In genomic region chr9:122159026-122159924, GRCh38 we compare ENCODE assay signal across 8 cellular contexts. TPM values are rescaled to one million over a fixed set of nuclear protein-coding genes. Genes with fewer than 3 reads are reported as not detected.
DNase-seq lines count a peak whose midpoint lies in the region; ATAC-seq, FAIRE-seq and TF ChIP-seq lines count a peak whose summit lies in the region.

TSS of gene MORN5 (plus strand) at chr9:122159908. CDS start at chr9:122159973, 65 bp downstream.
TSS of gene NDUFA8 (minus strand) at chr9:122159779. CDS start at chr9:122159677, 102 bp downstream.

- H3K27me3 ChIP-seq in adrenal gland: no peaks in the 10 kb centered on the region
- H3K27me3 ChIP-seq in heart left ventricle: no peaks in the 10 kb centered on the region
- H3K27me3 ChIP-seq in trophoblast cell (ENCODE audit: insufficient read depth, low read length): no peaks in the 10 kb centered on the region
- H3K27me3 ChIP-seq in transverse colon: no peaks in the 10 kb centered on the region

- no peak within 1 kb of the TSS for H2BK12ac ChIP-seq in trophoblast cell (ENCODE audit: low read length)

- H3K27ac ChIP-seq in adrenal gland: peak within 1 kb of the TSS; percentile 22 to 85 (median 71)
- H3K27ac ChIP-seq in heart left ventricle: peak within 1 kb of the TSS; percentile 90 to 98 (median 96)
- H3K27ac ChIP-seq in trophoblast cell (ENCODE audit: low read depth, low read length): no peak within 1 kb of the TSS
- peak within 1 kb of the TSS; percentile 83 to 93 (median 90) for H3K27ac ChIP-seq in transverse colon

- ATAC-seq in HG02840 (IDR thresholded peaks at IDR 0.05; ENCODE audit: low FRiP score, unreplicated experiment): peak; percentile 91
- peak; percentile 96 to 99 (median 97) for ATAC-seq in heart left ventricle

- peak within 1 kb of the TSS; percentile 91 for H3K9ac ChIP-seq in trophoblast cell (ENCODE audit: low read length)

- TF ChIP-seq EP300 in transverse colon (IDR thresholded peaks at IDR 0.05; ENCODE audit: low read depth): no peak

- peak within 1 kb of the TSS; percentile 95 for H3K14ac ChIP-seq in trophoblast cell (ENCODE audit: low read length)

- peak within 1 kb of the TSS; percentile 97 for H2AFZ ChIP-seq in trophoblast cell (ENCODE audit: insufficient read depth, low read length, poor library complexity)

- H4K91ac ChIP-seq in trophoblast cell (ENCODE audit: low read depth, low read length): peak within 1 kb of the TSS; percentile 91

- peaks cover 4% of the 10 kb centered on the region for H3K79me1 ChIP-seq in trophoblast cell (ENCODE audit: low read length)

- H4K12ac ChIP-seq in trophoblast cell (ENCODE audit: low read depth, low read length): peak within 1 kb of the TSS; percentile 99

- TF ChIP-seq POLR2A in GM12892 (IDR thresholded peaks at IDR 0.05; ENCODE audit: low read depth, low read length) (peak; percentile 70), adrenal gland (IDR thresholded peaks at IDR 0.05) (peak; percentile 51 to 83), heart left ventricle (IDR thresholded peaks at IDR 0.05) (peak; percentile 93 to 94), transverse colon (IDR thresholded peaks at IDR 0.05) (peak; percentile 85)

- 0 to 2% (median 1%) methylated on average over 29 to 56 of the region's 56 CpGs for WGBS in adrenal gland, 4 donors
- 0 to 2% (median 1%) methylated on average over 41 to 56 of the region's 56 CpGs for WGBS in heart left ventricle, 4 donors
- no CpG with 5 or more reads among the region's 56 CpGs for WGBS in trophoblast cell (ENCODE audit: extremely low coverage, insufficient coverage, insufficient read length)
- 0 to 2% methylated on average over 2 to 29 of the region's 56 CpGs for whole genome bisulfite sequencing in transverse colon (ENCODE audit: low coverage in 1 of 2), 2 donors

- peak within 1 kb of the TSS; percentile 100 for H4K8ac ChIP-seq in trophoblast cell (ENCODE audit: low read depth, low read length)

- no peaks in the 10 kb centered on the region for H3K36me3 ChIP-seq in adrenal gland (replicated peaks in 1 of 2)
- H3K36me3 ChIP-seq in heart left ventricle: no peaks in the 10 kb centered on the region
- no peaks in the 10 kb centered on the region for H3K36me3 ChIP-seq in trophoblast cell (ENCODE audit: control insufficient read depth in 1 of 2, insufficient read depth in 2 of 2, low read length in 2 of 2)
- H3K36me3 ChIP-seq in transverse colon: no peaks in the 10 kb centered on the region

- H3K18ac ChIP-seq in trophoblast cell (ENCODE audit: low read length): peak within 1 kb of the TSS; percentile 97

- peak within 1 kb of the TSS; percentile 92 for H3K4me2 ChIP-seq in trophoblast cell (ENCODE audit: low read length)

- peak; percentile 97 for FAIRE-seq in GM12892 (lab: Jason Lieb, UNC)

- peak within 1 kb of the TSS; percentile 35 for H2AK5ac ChIP-seq in trophoblast cell (ENCODE audit: low read length)

- peak within 1 kb of the TSS; percentile 60 for H2BK120ac ChIP-seq in trophoblast cell (ENCODE audit: insufficient read depth, low read length, poor library complexity)

- H3K4ac ChIP-seq in trophoblast cell (ENCODE audit: low read depth, low read length): peak within 1 kb of the TSS; percentile 82

- H3K9me3 ChIP-seq in adrenal gland (replicated peaks in 1 of 3): no peaks in the 10 kb centered on the region
- peaks cover 0 to 11% (median 0%) of the 10 kb centered on the region in 12 donors for H3K9me3 ChIP-seq in heart left ventricle
- no peaks in the 10 kb centered on the region for H3K9me3 ChIP-seq in trophoblast cell (ENCODE audit: insufficient read depth, low read depth, low read length)
- H3K9me3 ChIP-seq in transverse colon: no peaks in the 10 kb centered on the region

- DNase-seq in GM12892 (ENCODE audit: insufficient read length) (peak; percentile 95), NCI-H1436 (lab: John Stamatoyannopoulos, UW) (peak; percentile 96), SW480 (ENCODE audit: low spot score) (peak; percentile 93), adrenal gland (peak; percentile 95 to 99 (median 97)), heart left ventricle (peak; percentile 95 to 98 (median 97)), trophoblast cell (peak; percentile 98 to 99), transverse colon (peak; percentile 97)

- H3K4me3 ChIP-seq in adrenal gland (peak within 1 kb of the TSS; percentile 69 to 88 (median 86)), heart left ventricle (peak within 1 kb of the TSS; percentile 71 to 98 (median 89)), trophoblast cell (ENCODE audit: low read depth, low read length) (peak within 1 kb of the TSS; percentile 98), transverse colon (peak within 1 kb of the TSS; percentile 63 to 95 (median 84))

- intact Hi-C loops in adrenal gland (cut with DNase I) (no loop called here), heart left ventricle (cut with DNase I) (loop anchor here in 4 of 10 donors (2.0 to 10.0 kb wide), 4 partner anchors 93 to 106 kb away; partner anchors contain the start of genes MRRF (in 3 of the 4) and RBM18 (in 3 of the 4)), transverse colon (cut with DNase I; ENCODE audit: low total_unique reads) (no loop called here)

- H3K23ac ChIP-seq in trophoblast cell (ENCODE audit: low read length): no peak within 1 kb of the TSS

- H2BK5ac ChIP-seq in trophoblast cell (ENCODE audit: low read depth, low read length, poor library complexity): peak within 1 kb of the TSS; percentile 75

- peak in 4 of 6 experiments; percentile 17 to 50 (median 40) for TF ChIP-seq CTCF in adrenal gland (IDR thresholded peaks at IDR 0.05)
- peak in 3 of 12 donors; percentile 7 to 10 (median 8) for TF ChIP-seq CTCF in heart left ventricle (IDR thresholded peaks at IDR 0.05)
- peak in 3 of 5 experiments; percentile 3 to 61 (median 38) for TF ChIP-seq CTCF in transverse colon (IDR thresholded peaks at IDR 0.05)

- peaks cover 5% of the 10 kb centered on the region for H3K79me2 ChIP-seq in trophoblast cell (ENCODE audit: control insufficient read depth, insufficient read depth, low read length, poor library complexity)

- peaks cover 18 to 47% of the 10 kb centered on the region in 2 donors for H3K4me1 ChIP-seq in adrenal gland (replicated peaks in 1 of 2)
- H3K4me1 ChIP-seq in heart left ventricle: peaks cover 4 to 48% (median 34%) of the 10 kb centered on the region in 12 donors
- H3K4me1 ChIP-seq in trophoblast cell (ENCODE audit: control insufficient read depth in 1 of 2, insufficient read depth in 2 of 2, low read length in 2 of 2): peaks cover 0 to 4% of the 10 kb centered on the region in 2 experiments
- peaks cover 8 to 22% (median 16%) of the 10 kb centered on the region in 4 donors for H3K4me1 ChIP-seq in transverse colon

- in situ Hi-C loops in transverse colon (cut with MboI; ENCODE audit: low pct_ligation_motif_present in 1 of 4, low pct_unique_long_range_greater_than_20kb in 1 of 4, low sequenced_read_pairs in 3 of 4): no loop called here

RNA-seq across cellular contexts. Expression of gene MORN5, which starts in this region (rescaled TPM):
- not detected for polyA plus RNA-seq in GM12892 (2012; ENCODE audit: missing spikeins)
- total RNA-seq in adrenal gland (1 to 10 TPM in 1 of 8 donors, under 1 TPM in 1, not detected in 6; 0.80 to 1.7 TPM), heart left ventricle (not detected), transverse colon (1 to 10 TPM in 2 of 4 donors, not detected in 2; 3.8 to 4.0 TPM)
- polyA plus RNA-seq in adrenal gland (under 1 TPM in 1 of 3 donors, not detected in 2; 0.81 TPM), heart left ventricle (not detected)
- polyA plus RNA-seq in trophoblast cell (2013): not detected in 2 replicates

RNA-seq across cellular contexts. Expression of gene NDUFA8, which starts in this region (rescaled TPM):
- polyA plus RNA-seq in GM12892 (2012; ENCODE audit: missing spikeins): 82.3 TPM
- total RNA-seq in adrenal gland: 10 to 100 TPM; 34.5 to 73.1 (median 69.4) TPM
- 100 to 1,000 TPM in 1 of 3 donors, 10 to 100 TPM in 2; 96.0 to 182 (median 99.1) TPM for polyA plus RNA-seq in adrenal gland
- 100 to 1,000 TPM; 183 to 316 (median 260) TPM for total RNA-seq in heart left ventricle
- 100 to 1,000 TPM; 301 to 919 TPM for polyA plus RNA-seq in heart left ventricle
- polyA plus RNA-seq in trophoblast cell (2013): 65.5 and 69.1 TPM in 2 replicates
- 10 to 100 TPM; 16.1 to 59.5 (median 40.3) TPM for total RNA-seq in transverse colon
